18 cellular contexts compared by ENCODE assay signal in genomic region chr12:70646850-70647249, GRCh38. TPM values are rescaled to one million over a fixed set of nuclear protein-coding genes. Genes with fewer than 3 reads are reported as not detected.
DNase-seq lines count a peak whose midpoint lies in the region; ATAC-seq lines count a peak whose summit lies in the region.
"Had no signal": no experiment of that assay in that cellular context is flagged by ENCODE, and none has a peak within 500 bp of the region (broad histone marks: within the 10 kb centered on the region; RNA-seq: fewer than 3 reads in every experiment).

No MANE protein-coding gene starts in this region.

- peaks cover 57% of the 10 kb centered on the region for H3K4me1 ChIP-seq in SJSA1 (replicated peaks)
- peaks cover 28% of the 10 kb centered on the region for H3K4me1 ChIP-seq in HAP-1
- H3K4me1 ChIP-seq: right lobe of liver had no signal

- H3K9me3 Mint-ChIP-seq in activated CD8-positive, alpha-beta T cell treated with anti-CD3 and anti-CD28 coated beads, Interleukin-2, amount 10 ng/mL, durations not matched to agents 7 days and 5 days (ENCODE audit: insufficient read depth), result no peaks in the 10 kb centered on the region
- H3K9me3 Mint-ChIP-seq: nephron had no signal

- POLR2A ChIA-PET in activated CD8-positive, alpha-beta T cell treated with anti-CD3 and anti-CD28 coated beads, Interleukin-2, amount 10 ng/mL, durations not matched to agents 7 days and 5 days (lab: Charles Lee), result no interaction called here

- H3K4me3 ChIP-seq in SJSA1 (no peak overlapping the region), skeletal muscle cell (ENCODE audit: low read depth, low read length) (no peak overlapping the region), HAP-1 (no peak overlapping the region)
- H3K4me3 ChIP-seq: right lobe of liver had no signal

- H3K36me3 ChIP-seq in SJSA1 (no peaks in the 10 kb centered on the region), HAP-1 (replicated peaks) (no peaks in the 10 kb centered on the region)
- H3K36me3 ChIP-seq: right lobe of liver had no signal

- H3K27me3 Mint-ChIP-seq in activated CD8-positive, alpha-beta T cell treated with anti-CD3 and anti-CD28 coated beads, Interleukin-2, amount 10 ng/mL, durations not matched to agents 7 days and 5 days (ENCODE audit: low read depth), result peaks cover 2% of the 10 kb centered on the region

- DNase-seq in HCEC 1CT (peak; percentile 87), SJSA1 (ENCODE audit: low read depth in 1 of 2, low spot score in 2 of 2) (peak; percentile 45 to 65), fibroblast of peridontal ligament (ENCODE audit: extremely low read depth) (peak; percentile 33), skeletal muscle cell (ENCODE audit: low read depth) (peak; percentile 59), HAP-1 (ENCODE audit: low spot score in 2 of 2) (no peak), DMS53 (lab: John Stamatoyannopoulos, UW) (no peak)
- DNase-seq in activated CD8-positive, alpha-beta T cell treated with anti-CD3 and anti-CD28 coated beads, Interleukin-2, amount 10 ng/mL, durations not matched to agents 7 days and 5 days, result no peak
- DNase-seq: activated CD8-positive, alpha-beta memory T cell treated with anti-CD3 and anti-CD28 coated beads for 24 hours; activated effector memory CD4-positive, alpha-beta T cell treated with Interleukin-2 at 50 U/mL for 16 hours; effector memory CD4-positive, alpha-beta T cell; H7; NCI-H1048; NCI-H2171; right lobe of liver; stimulated activated naive CD8-positive, alpha-beta T cell treated with anti-CD3 and anti-CD28 coated beads, Interleukin-15, Interleukin-2, amounts not matched to agents 100 U/mL and 50 U/mL, for 24 hours had no signal

- no peak for ATAC-seq in HG02571 (IDR thresholded peaks at IDR 0.05; ENCODE audit: unreplicated experiment)
- ATAC-seq in activated CD8-positive, alpha-beta T cell treated with anti-CD3 and anti-CD28 coated beads, Interleukin-2, amount 10 ng/mL, durations not matched to agents 7 days and 5 days, result no peak
- ATAC-seq: left lobe of liver; right lobe of liver; stimulated activated naive CD8-positive, alpha-beta T cell treated with anti-CD3 and anti-CD28 coated beads, Interleukin-15, Interleukin-2, amounts not matched to agents 100 U/mL and 50 U/mL, for 24 hours had no signal

- peaks cover 6% of the 10 kb centered on the region for H3K4me1 Mint-ChIP-seq in activated CD8-positive, alpha-beta T cell treated with anti-CD3 and anti-CD28 coated beads, Interleukin-2, amount 10 ng/mL, durations not matched to agents 7 days and 5 days (ENCODE audit: low read depth)

- peak overlapping the region; percentile 92 for H3K27ac ChIP-seq in SJSA1

- no peak overlapping the region for H3K27ac Mint-ChIP-seq in activated CD8-positive, alpha-beta T cell treated with anti-CD3 and anti-CD28 coated beads, Interleukin-2, amount 10 ng/mL, durations not matched to agents 7 days and 5 days

- H3K27me3 ChIP-seq in SJSA1 (replicated peaks) (no peaks in the 10 kb centered on the region), HAP-1 (ENCODE audit: low read depth) (no peaks in the 10 kb centered on the region)
- H3K27me3 ChIP-seq: right lobe of liver had no signal

- no peaks in the 10 kb centered on the region for H3K36me3 Mint-ChIP-seq in activated CD8-positive, alpha-beta T cell treated with anti-CD3 and anti-CD28 coated beads, Interleukin-2, amount 10 ng/mL, durations not matched to agents 7 days and 5 days (ENCODE audit: low read depth)

- no peak overlapping the region for H3K4me3 Mint-ChIP-seq in activated CD8-positive, alpha-beta T cell treated with anti-CD3 and anti-CD28 coated beads, Interleukin-2, amount 10 ng/mL, durations not matched to agents 7 days and 5 days
- H3K4me3 Mint-ChIP-seq: nephron had no signal

- in situ Hi-C loops in HAP-1 (cut with MboI; ENCODE audit: low sequenced_read_pairs), result no loop called here

- H3K9me3 ChIP-seq in SJSA1 (replicated peaks) (no peaks in the 10 kb centered on the region), HAP-1 (no peaks in the 10 kb centered on the region)
- H3K9me3 ChIP-seq: right lobe of liver had no signal

- CTCF ChIA-PET in activated CD8-positive, alpha-beta T cell treated with anti-CD3 and anti-CD28 coated beads, Interleukin-2, amount 10 ng/mL, durations not matched to agents 7 days and 5 days (lab: Charles Lee), result no interaction called here

RNA-seq across cellular contexts. Expression of gene PTPRB, which starts 9.6 kb away (rescaled TPM):
- 3.0 and 4.5 TPM in 2 replicates for total RNA-seq in SJSA1 (2014; rRNA removed; shearing (Covaris generic))
- total RNA-seq in activated CD8-positive, alpha-beta T cell treated with anti-CD3 and anti-CD28 coated beads, Interleukin-2, amount 10 ng/mL, durations not matched to agents 7 days and 5 days, result not detected

Comparison
In these comparisons a context has a peak if more than half of its experiments do, and no peak if none do; other contexts are left out.
1. DNase-seq: peak in HCEC 1CT (single experiment), SJSA1 (2 of 2), fibroblast of peridontal ligament (single experiment) and skeletal muscle cell (single experiment); none in HAP-1 (0 of 2), DMS53 (single experiment) and activated CD8-positive, alpha-beta T cell treated with anti-CD3 and anti-CD28 coated beads, Interleukin-2, amount 10 ng/mL, durations not matched to agents 7 days and 5 days (single experiment).